ENCODE assay signal across 7 cellular contexts in genomic region chr10:80708808-80709207, GRCh38.
"Had no signal": no experiment of that assay in that cellular context is flagged by ENCODE, and none has a peak within 500 bp of the region (broad histone marks: within the 10 kb centered on the region; RNA-seq: fewer than 3 reads in every experiment).

No MANE protein-coding gene starts in this region.

- ATAC-seq: GM23338 had no signal

- FAIRE-seq: H1, H54, HTR-8/SVneo had no signal

- H3K4me2 ChIP-seq: GM23338 had no signal

- DNase-seq: H9, HCEC 1CT, KG1 had no signal

- H2AFZ ChIP-seq: GM23338 had no signal

- H3K4me3 ChIP-seq: GM23338 had no signal
